27 cellular contexts compared by ENCODE assay signal in the genomic region with DNA sequence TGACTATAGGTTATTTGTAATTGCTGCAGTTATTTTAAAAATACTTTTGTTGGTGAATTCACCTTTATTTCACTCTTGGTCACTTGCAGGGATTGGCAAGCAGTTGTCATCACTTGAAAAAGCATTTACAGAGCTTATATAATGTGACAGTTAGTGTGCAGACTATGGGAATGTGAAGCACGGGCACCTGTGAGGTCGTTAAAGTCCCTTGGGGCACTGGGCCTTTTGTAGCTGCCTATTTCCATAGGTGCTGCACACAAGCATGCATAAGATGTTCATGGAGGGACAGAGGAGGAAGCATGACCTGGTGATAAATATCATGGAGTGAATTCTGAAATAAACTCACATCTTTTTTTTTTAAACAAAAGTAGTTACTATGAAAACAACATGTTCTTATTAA.
"Had no signal": no experiment of that assay in that cellular context is flagged by ENCODE, and none has a peak within 500 bp of the region (broad histone marks: within the 10 kb centered on the region; RNA-seq: fewer than 3 reads in every experiment).

No MANE protein-coding gene starts in this region.

- H3K27me3 Mint-ChIP-seq: activated CD4-positive, alpha-beta memory T cell treated with anti-CD3 and anti-CD28 coated beads, Interleukin-2, amount 10 ng/mL, durations not matched to agents 7 days and 5 days; activated CD4-positive, alpha-beta T cell treated with anti-CD3 and anti-CD28 coated beads for 36 hours; activated CD4-positive, alpha-beta T cell treated with anti-CD3 and anti-CD28 coated beads, Interleukin-2, amount 10 ng/mL, durations not matched to agents 24 days and 14 days; activated naive CD4-positive, alpha-beta T cell treated with anti-CD3 and anti-CD28 coated beads, Interleukin-2, amount 10 ng/mL, durations not matched to agents 7 days and 5 days; activated naive CD8-positive, alpha-beta T cell treated with anti-CD3 and anti-CD28 coated beads, Interleukin-2, amount 10 ng/mL, durations not matched to agents 7 days and 5 days; activated T-cell treated with anti-CD3 and anti-CD28 coated beads, Interleukin-2, amount 50 U/mL, for 24 hours; brain had no signal

- H3K27ac Mint-ChIP-seq: activated CD4-positive, alpha-beta memory T cell treated with anti-CD3 and anti-CD28 coated beads, Interleukin-2, amount 10 ng/mL, durations not matched to agents 7 days and 5 days; activated CD4-positive, alpha-beta T cell treated with anti-CD3 and anti-CD28 coated beads for 36 hours; activated CD4-positive, alpha-beta T cell treated with anti-CD3 and anti-CD28 coated beads, Interleukin-2, amount 10 ng/mL, durations not matched to agents 24 days and 14 days; activated naive CD4-positive, alpha-beta T cell treated with anti-CD3 and anti-CD28 coated beads, Interleukin-2, amount 10 ng/mL, durations not matched to agents 7 days and 5 days; activated naive CD4-positive, alpha-beta T cell treated with anti-CD3 and anti-CD28 coated beads, Interleukin-2, amount 50 U/mL, for 72 hours; activated naive CD8-positive, alpha-beta T cell treated with anti-CD3 and anti-CD28 coated beads, Interleukin-2, amount 10 ng/mL, durations not matched to agents 7 days and 5 days; activated T-cell treated with anti-CD3 and anti-CD28 coated beads, Interleukin-2, amount 50 U/mL, for 24 hours; activated T-cell treated with anti-CD3 and anti-CD28 coated beads, Interleukin-2, amount 50 U/mL, for 72 hours; brain had no signal

- DNase-seq: activated CD4-positive, alpha-beta memory T cell treated with anti-CD3 and anti-CD28 coated beads, Interleukin-2, amount 10 ng/mL, durations not matched to agents 7 days and 5 days; activated CD4-positive, alpha-beta T cell treated with anti-CD3 and anti-CD28 coated beads for 36 hours; activated CD4-positive, alpha-beta T cell treated with anti-CD3 and anti-CD28 coated beads, Interleukin-2, amount 10 ng/mL, durations not matched to agents 24 days and 14 days; activated CD4-positive, alpha-beta T cell treated with anti-CD3 and anti-CD28 coated beads, Interleukin-2, amount 50 U/mL, for 4 hours; activated CD4-positive, CD25-positive, alpha-beta regulatory T cell; activated CD4-positive, CD25-positive, alpha-beta regulatory T cell treated with anti-CD3 and anti-CD28 coated beads, Interleukin-2, amount 50 U/mL, for 72 hours; activated CD8-positive, alpha-beta memory T cell treated with anti-CD3 and anti-CD28 coated beads, Interleukin-2, amount 50 U/mL, for 48 hours; activated gamma-delta T cell; activated naive CD4-positive, alpha-beta T cell; activated naive CD4-positive, alpha-beta T cell treated with anti-CD3 and anti-CD28 coated beads, Interleukin-2, amount 10 ng/mL, durations not matched to agents 7 days and 5 days; activated naive CD8-positive, alpha-beta T cell treated with anti-CD3 and anti-CD28 coated beads, Interleukin-2, amount 10 ng/mL, durations not matched to agents 7 days and 5 days; activated T-cell treated with anti-CD3 and anti-CD28 coated beads for 4 hours; activated T-cell treated with anti-CD3 and anti-CD28 coated beads, Interleukin-2, amount 50 U/mL, for 24 hours; activated T-cell treated with anti-CD3 and anti-CD28 coated beads, Interleukin-2, amount 50 U/mL, for 72 hours; central memory CD4-positive, alpha-beta T cell; cerebellar nuclear complex; colonic mucosa; effector CD8-positive, alpha-beta T cell; foreskin fibroblast; head of caudate nucleus; T-helper 2 cell had no signal

- H3K9me3 Mint-ChIP-seq: activated CD4-positive, alpha-beta memory T cell treated with anti-CD3 and anti-CD28 coated beads, Interleukin-2, amount 10 ng/mL, durations not matched to agents 7 days and 5 days; activated CD4-positive, alpha-beta T cell treated with anti-CD3 and anti-CD28 coated beads, Interleukin-2, amount 10 ng/mL, durations not matched to agents 24 days and 14 days; activated naive CD4-positive, alpha-beta T cell treated with anti-CD3 and anti-CD28 coated beads, Interleukin-2, amount 10 ng/mL, durations not matched to agents 7 days and 5 days; activated naive CD4-positive, alpha-beta T cell treated with anti-CD3 and anti-CD28 coated beads, Interleukin-2, amount 50 U/mL, for 72 hours; activated naive CD8-positive, alpha-beta T cell treated with anti-CD3 and anti-CD28 coated beads, Interleukin-2, amount 10 ng/mL, durations not matched to agents 7 days and 5 days; activated T-cell treated with anti-CD3 and anti-CD28 coated beads, Interleukin-2, amount 50 U/mL, for 24 hours; activated T-cell treated with anti-CD3 and anti-CD28 coated beads, Interleukin-2, amount 50 U/mL, for 72 hours had no signal

- H3K4me1 ChIP-seq: ascending aorta, breast epithelium, colonic mucosa had no signal

- H3K4me3 ChIP-seq: ascending aorta, breast epithelium, cardiac muscle cell, colonic mucosa had no signal

- H3K4me1 Mint-ChIP-seq: activated naive CD4-positive, alpha-beta T cell treated with anti-CD3 and anti-CD28 coated beads, Interleukin-2, amount 10 ng/mL, durations not matched to agents 7 days and 5 days; activated naive CD8-positive, alpha-beta T cell treated with anti-CD3 and anti-CD28 coated beads, Interleukin-2, amount 10 ng/mL, durations not matched to agents 7 days and 5 days; brain had no signal

- H3K36me3 ChIP-seq: breast epithelium, colonic mucosa had no signal

- H3K27me3 ChIP-seq: ascending aorta, breast epithelium, cardiac muscle cell, colonic mucosa had no signal

- H3K4me3 Mint-ChIP-seq: activated CD4-positive, alpha-beta memory T cell treated with anti-CD3 and anti-CD28 coated beads, Interleukin-2, amount 10 ng/mL, durations not matched to agents 7 days and 5 days; activated CD4-positive, alpha-beta T cell treated with anti-CD3 and anti-CD28 coated beads for 36 hours; activated CD4-positive, alpha-beta T cell treated with anti-CD3 and anti-CD28 coated beads, Interleukin-2, amount 10 ng/mL, durations not matched to agents 24 days and 14 days; activated naive CD4-positive, alpha-beta T cell treated with anti-CD3 and anti-CD28 coated beads, Interleukin-2, amount 10 ng/mL, durations not matched to agents 7 days and 5 days; activated naive CD8-positive, alpha-beta T cell treated with anti-CD3 and anti-CD28 coated beads, Interleukin-2, amount 10 ng/mL, durations not matched to agents 7 days and 5 days; activated T-cell treated with anti-CD3 and anti-CD28 coated beads, Interleukin-2, amount 50 U/mL, for 24 hours; activated T-cell treated with anti-CD3 and anti-CD28 coated beads, Interleukin-2, amount 50 U/mL, for 72 hours; brain had no signal

- ATAC-seq: activated CD4-positive, alpha-beta T cell treated with anti-CD3 and anti-CD28 coated beads for 36 hours; activated naive CD4-positive, alpha-beta T cell treated with anti-CD3 and anti-CD28 coated beads, Interleukin-2, amount 50 U/mL, for 72 hours; activated T-cell treated with anti-CD3 and anti-CD28 coated beads, Interleukin-2, amount 50 U/mL, for 72 hours; esophagus mucosa had no signal

- H3K27ac ChIP-seq: ascending aorta, breast epithelium, cardiac muscle cell, colonic mucosa had no signal

- H3K9me3 ChIP-seq: ascending aorta, breast epithelium, colonic mucosa had no signal
